ENCODE assay signal across 8 cellular contexts in the genomic region with DNA sequence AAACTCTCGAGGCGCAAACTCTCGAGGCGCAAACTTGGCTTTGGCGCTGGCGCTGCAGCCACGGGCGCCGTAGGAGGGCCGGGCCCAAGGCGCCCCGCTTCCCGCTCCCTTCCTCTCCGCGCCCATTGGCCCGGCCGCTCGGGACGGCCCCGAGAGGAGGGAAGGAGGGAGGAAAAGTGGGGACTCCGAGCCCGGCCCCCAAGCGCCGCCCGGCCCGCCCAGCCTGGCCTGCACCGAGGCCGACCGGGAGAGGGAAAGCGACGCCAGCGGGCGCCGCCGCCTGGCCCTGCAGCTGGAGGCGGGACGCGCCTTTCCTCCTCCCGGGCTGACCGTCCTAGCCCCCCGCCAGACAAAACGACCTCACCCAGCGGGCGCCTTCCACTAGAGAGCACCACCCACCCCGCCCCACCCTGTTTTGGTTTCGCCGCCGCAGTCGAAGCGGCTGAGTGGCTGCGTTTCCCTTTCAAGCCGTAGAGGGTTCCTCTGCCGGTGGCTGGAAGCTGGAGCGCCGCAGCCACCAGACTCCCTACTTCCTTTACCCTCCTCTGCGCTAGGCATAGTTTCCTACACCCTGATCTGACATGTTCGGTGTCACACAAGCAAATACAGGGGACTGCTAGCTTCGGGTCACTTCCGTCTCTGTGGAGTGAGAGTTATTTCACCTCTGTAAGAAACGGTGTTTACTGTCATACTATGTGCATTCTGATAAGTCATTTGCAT. TPM values are rescaled to one million over a fixed set of nuclear protein-coding genes. Genes with fewer than 3 reads are reported as not detected.
DNase-seq lines count a peak whose midpoint lies in the region; ATAC-seq, FAIRE-seq and TF ChIP-seq lines count a peak whose summit lies in the region.

A gene with protein sequence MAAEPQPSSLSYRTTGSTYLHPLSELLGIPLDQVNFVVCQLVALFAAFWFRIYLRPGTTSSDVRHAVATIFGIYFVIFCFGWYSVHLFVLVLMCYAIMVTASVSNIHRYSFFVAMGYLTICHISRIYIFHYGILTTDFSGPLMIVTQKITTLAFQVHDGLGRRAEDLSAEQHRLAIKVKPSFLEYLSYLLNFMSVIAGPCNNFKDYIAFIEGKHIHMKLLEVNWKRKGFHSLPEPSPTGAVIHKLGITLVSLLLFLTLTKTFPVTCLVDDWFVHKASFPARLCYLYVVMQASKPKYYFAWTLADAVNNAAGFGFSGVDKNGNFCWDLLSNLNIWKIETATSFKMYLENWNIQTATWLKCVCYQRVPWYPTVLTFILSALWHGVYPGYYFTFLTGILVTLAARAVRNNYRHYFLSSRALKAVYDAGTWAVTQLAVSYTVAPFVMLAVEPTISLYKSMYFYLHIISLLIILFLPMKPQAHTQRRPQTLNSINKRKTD (minus strand): TSS at position 78 of the 720 bp plus-strand sequence. CDS start 235 bp downstream, outside the sequence.

- TF ChIP-seq RAD21 in HepG2 (CRISPR knock-in tag; IDR thresholded peaks at IDR 0.05): peak; percentile 41; the same call in 1 of the 2 replicates

- H3K4me3 ChIP-seq in HepG2 (replicated peaks in 1 of 3; ENCODE audit: insufficient read depth in 1 of 3, low read depth in 2 of 3, low read length in 3 of 3): peak within 1 kb of the TSS; percentile 44 to 69 (median 66)

- CTCF ChIA-PET in activated CD4-positive, alpha-beta T cell treated with anti-CD3 and anti-CD28 coated beads for 36 hours (lab: Charles Lee): interaction anchor here (0.6 to 1.8 kb wide), 7 partner anchors 11 to 318 kb away, joined by 3 to 7 read pairs (median 3); no protein-coding TSS in a partner anchor
- CTCF ChIA-PET in HepG2 (lab: Yijun Ruan, JAX; ENCODE audit: low intra/inter-chr PET ratio, low total read pairs): no interaction called here

- peak within 1 kb of the TSS; percentile 79 for H3K4me2 ChIP-seq in HepG2 (ENCODE audit: low read depth, low read length)

- no peaks in the 10 kb centered on the region for H3K36me3 Mint-ChIP-seq in activated CD4-positive, alpha-beta T cell treated with anti-CD3 and anti-CD28 coated beads for 36 hours (ENCODE audit: low read depth)

- no peaks in the 10 kb centered on the region for H3K9me3 Mint-ChIP-seq in activated CD4-positive, alpha-beta T cell treated with anti-CD3 and anti-CD28 coated beads for 36 hours (ENCODE audit: low read depth)

- POLR2A ChIA-PET in activated CD4-positive, alpha-beta T cell treated with anti-CD3 and anti-CD28 coated beads for 36 hours (lab: Charles Lee): interaction anchor here (1.0 kb wide), 1 partner anchor 144 kb away, joined by 3 read pairs; no protein-coding TSS in a partner anchor
- POLR2A ChIA-PET in HepG2 (lab: Yijun Ruan, JAX): interaction anchor here (0.7 kb wide), 1 partner anchor 733 kb away, joined by 5 read pairs; no protein-coding TSS in a partner anchor

- no peaks in the 10 kb centered on the region for H3K27me3 Mint-ChIP-seq in activated CD4-positive, alpha-beta T cell treated with anti-CD3 and anti-CD28 coated beads for 36 hours

- peak; percentile 29; the same call in 1 of the 2 replicates for TF ChIP-seq CTCF in HepG2 (CRISPR knock-in tag; IDR thresholded peaks at IDR 0.05)

- TF ChIP-seq EP300 in HepG2 (IDR thresholded peaks at IDR 0.05; ENCODE audit: low read depth in 2 of 2, low read length in 2 of 2) (no peak), HepG2 (CRISPR knock-in tag; IDR thresholded peaks at IDR 0.05; ENCODE audit: borderline replicate concordance) (no peak)

- peaks cover 37% of the 10 kb centered on the region for H3K4me1 Mint-ChIP-seq in activated CD4-positive, alpha-beta T cell treated with anti-CD3 and anti-CD28 coated beads for 36 hours

- peak within 1 kb of the TSS; percentile 97 for H3K27ac Mint-ChIP-seq in activated CD4-positive, alpha-beta T cell treated with anti-CD3 and anti-CD28 coated beads for 36 hours

- H3K9ac ChIP-seq in HepG2 (ENCODE audit: insufficient read depth, low read depth, low read length): 0 out of 2 replicates have a peak within 1 kb of the TSS, but pooled peaks have one; percentile 10

- 6% methylated on average over 16 of the region's 60 CpGs for WGBS in HepG2 (ENCODE audit: low lambda C conversion rate)

- peaks cover 9% of the 10 kb centered on the region for H3K4me1 ChIP-seq in HepG2 (ENCODE audit: insufficient read depth, low read length)

- peak within 1 kb of the TSS; percentile 75 for H2AFZ ChIP-seq in HepG2 (ENCODE audit: low read length)

- no peaks in the 10 kb centered on the region for H3K9me3 ChIP-seq in HepG2 (ENCODE audit: low read length)

- ATAC-seq in GM19023 (IDR thresholded peaks at IDR 0.05; ENCODE audit: unreplicated experiment) (peak; percentile 88), HG03175 (IDR thresholded peaks at IDR 0.05; ENCODE audit: unreplicated experiment) (peak; percentile 82), HepG2 (peak; percentile 95)
- peak; percentile 89 for ATAC-seq in activated CD4-positive, alpha-beta T cell treated with anti-CD3 and anti-CD28 coated beads for 36 hours

- BruUV-seq in HepG2 (replicated peaks; lab: Mats Ljungman, UMichigan): no TSS peak

- H3K36me3 ChIP-seq in HepG2 (replicated peaks in 1 of 2; ENCODE audit: control insufficient read depth in 1 of 2, insufficient read depth in 2 of 2, low read length in 2 of 2): no peaks in the 10 kb centered on the region

- in situ Hi-C loops in HepG2 (cut with HindIII; ENCODE audit: extremely low pct_ligation_motif_present, low pct_unique_long_range_greater_than_20kb): no loop called here

- intact Hi-C loops in activated CD4-positive, alpha-beta T cell treated with anti-CD3 and anti-CD28 coated beads for 36 hours (cut with DNase I, micrococcal nuclease): loop anchor here (1.0 to 5.0 kb wide), 9 partner anchors 10 to 1950 kb away; a partner anchor contains a TSS
- intact Hi-C loops in HepG2 (cut with micrococcal nuclease; ENCODE audit: unreplicated experiment): no loop called here

- H3K79me2 ChIP-seq in HepG2 (ENCODE audit: insufficient read depth, low read length): no peaks in the 10 kb centered on the region

- peaks cover 3 to 31% of the 10 kb centered on the region in 2 experiments; a peak in 4 of 5 replicates for H3K27me3 ChIP-seq in HepG2 (ENCODE audit: control insufficient read depth in 1 of 2, insufficient read depth in 2 of 2, low read length in 2 of 2)

- FAIRE-seq in HepG2 (lab: Jason Lieb, UNC): peak; percentile 66

- H4K20me1 ChIP-seq in HepG2 (ENCODE audit: insufficient read depth, low read length): no peaks in the 10 kb centered on the region

- DNase-seq in AG20443 (ENCODE audit: low spot score): peak; percentile 96
- peak; percentile 81 for DNase-seq in NCI-H345 treated with DMSO at 0.1 percent for 48 hours (lab: John Stamatoyannopoulos, UW; ENCODE audit: unreplicated experiment)
- peak; percentile 85 for DNase-seq in activated CD4-positive, alpha-beta T cell treated with anti-CD3 and anti-CD28 coated beads for 36 hours
- DNase-seq in cortex of kidney (lab: John Stamatoyannopoulos, UW): peak; percentile 28
- peak; percentile 38 for DNase-seq in HepG2 (ENCODE audit: low spot score)
- DNase-seq in stimulated activated CD4-positive, alpha-beta T cell treated with anti-CD3 and anti-CD28 coated beads, Interleukin-2, amount 100 ng/mL, for 48 hours: peak; percentile 57 to 62

- H3K4me3 Mint-ChIP-seq in activated CD4-positive, alpha-beta T cell treated with anti-CD3 and anti-CD28 coated beads for 36 hours: peak within 1 kb of the TSS; percentile 95

- H3K27ac ChIP-seq in HepG2 (ENCODE audit: extremely low read length, insufficient read depth, low read length): no peak within 1 kb of the TSS

- no peak for TF ChIP-seq POLR2A in HepG2 (IDR thresholded peaks at IDR 0.05; ENCODE audit: insufficient read depth in 1 of 2, low read depth in 2 of 2, low read length in 2 of 2)

TF ChIP-seq in HepG2, 621 proteins besides CTCF, POLR2A, EP300 and RAD21 (continues in another document):
- no peak for TF ChIP-seq SNRNP70 (IDR thresholded peaks at IDR 0.05; ENCODE audit: low read depth, low read length)
- TF ChIP-seq CCDC6 (CRISPR knock-in tag; IDR thresholded peaks at IDR 0.05): no peak
- no peak for TF ChIP-seq ZSCAN29 (CRISPR knock-in tag; conservative IDR thresholded peaks at IDR 0.05)

RNA-seq across cellular contexts. Expression of the gene that starts here (rescaled TPM):
- 10 to 100 TPM; 13.3 to 16.1 TPM for total RNA-seq in activated CD4-positive, alpha-beta T cell treated with anti-CD3 and anti-CD28 coated beads for 36 hours
- not detected in 2 replicates for total RNA-seq in HepG2 (2016; rRNA removed; fragmentation: Illumina TruSeq; extraction: Trizol)
- total RNA-seq in HepG2 (2016; cell fraction: cytosol; rRNA removed; fragmentation: Illumina TruSeq; extraction: Trizol; ENCODE audit: low read depth): not detected in 2 replicates
- total RNA-seq in HepG2 (2016; cell fraction: insoluble cytoplasmic fraction; rRNA removed; fragmentation: Illumina TruSeq; extraction: Trizol): 0.06 TPM in 1 of 2 replicates, not detected in the other
- total RNA-seq in HepG2 (2016; cell fraction: membrane; rRNA removed; fragmentation: Illumina TruSeq; extraction: Trizol): not detected in 2 replicates
- not detected in 2 replicates for total RNA-seq in HepG2 (2016; cell fraction: nucleus; rRNA removed; fragmentation: Illumina TruSeq; extraction: Trizol)
- polyA plus RNA-seq in HepG2 (2011; rRNA removed): 0.04 TPM in 1 of 2 replicates, not detected in the other
- polyA plus RNA-seq in HepG2 (2011; cell fraction: cytosol; rRNA removed): not detected in 2 replicates
- polyA plus RNA-seq in HepG2 (2011; cell fraction: nucleus; rRNA removed): not detected in 2 replicates
- not detected in 2 replicates for polyA plus RNA-seq in HepG2 (2012)
- polyA plus RNA-seq in HepG2 (2016; cell fraction: cytosol; fragmentation: Illumina TruSeq; extraction: Trizol; ENCODE audit: low read depth): not detected in 2 replicates
- not detected in 2 replicates for polyA plus RNA-seq in HepG2 (2016; cell fraction: insoluble cytoplasmic fraction; fragmentation: Illumina TruSeq; extraction: Trizol; ENCODE audit: low read depth)
- not detected in 2 replicates for polyA plus RNA-seq in HepG2 (2016; cell fraction: membrane; fragmentation: Illumina TruSeq; extraction: Trizol; ENCODE audit: low read depth)
- not detected in 2 replicates for polyA plus RNA-seq in HepG2 (2016; cell fraction: nucleus; fragmentation: Illumina TruSeq; extraction: Trizol; ENCODE audit: insufficient read depth, low read depth)
- polyA minus RNA-seq in HepG2 (2011; rRNA and poly(A)+ RNA removed; ENCODE audit: low replicate concordance): 13.9 TPM in 1 of 2 replicates, not detected in the other
- polyA minus RNA-seq in HepG2 (2011; cell fraction: cytosol; rRNA and poly(A)+ RNA removed): not detected in 2 replicates
- polyA minus RNA-seq in HepG2 (2011; cell fraction: nucleus; rRNA and poly(A)+ RNA removed): not detected in 2 replicates

Comparison
In these comparisons a context has a peak if more than half of its experiments do, and no peak if none do; other contexts are left out.
1. RNA of the gene that starts here (total RNA-seq): 13.3 to 16.1 TPM in activated CD4-positive, alpha-beta T cell treated with anti-CD3 and anti-CD28 coated beads for 36 hours; 0.06 TPM in HepG2; every median in the first group is over 10 times any median in the second.
2. DNase-seq: peak in every context shown above with its lines; median percentile 96 in AG20443; 85 in activated CD4-positive, alpha-beta T cell treated with anti-CD3 and anti-CD28 coated beads for 36 hours; 81 in NCI-H345 treated with DMSO at 0.1 percent for 48 hours; 60 in stimulated activated CD4-positive, alpha-beta T cell treated with anti-CD3 and anti-CD28 coated beads, Interleukin-2, amount 100 ng/mL, for 48 hours; 38 in HepG2; 28 in cortex of kidney.
3. Peak in every context shown above with its lines, with median percentiles within 50 percentile points of each other: ATAC-seq.